1 cellular context compared by ENCODE assay signal in the genomic region with DNA sequence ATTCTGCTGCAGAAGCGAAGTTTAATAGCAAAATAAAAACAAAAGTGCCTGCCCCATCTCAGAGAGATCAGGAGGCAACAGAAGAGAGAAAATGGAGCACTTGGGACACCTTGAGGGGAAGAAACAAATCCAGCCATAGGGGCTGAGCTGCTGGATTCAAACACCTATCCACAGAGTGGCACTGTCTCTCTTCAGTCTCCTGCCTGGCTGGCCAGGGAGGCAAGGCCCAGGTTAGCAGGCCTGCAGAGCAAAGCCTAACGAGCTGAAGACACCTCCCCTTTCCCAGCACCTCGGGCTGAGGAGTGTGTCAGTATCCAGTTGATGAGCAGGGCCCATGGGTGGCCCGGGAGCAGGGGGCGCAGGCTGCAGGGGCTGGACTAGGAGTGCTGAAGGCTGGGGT.
TF ChIP-seq lines count a peak whose summit lies in the region.

No MANE protein-coding gene starts in this region.

TF ChIP-seq in HCT116, 20 proteins besides CTCF, POLR2A, EP300 and RAD21:
- no peak for TF ChIP-seq CBX3 (IDR thresholded peaks at IDR 0.05; ENCODE audit: low read depth)
- no peak for TF ChIP-seq ZNF274 (IDR thresholded peaks at IDR 0.05; ENCODE audit: low read depth, low read length)
- no peak for TF ChIP-seq YY1 (IDR thresholded peaks at IDR 0.05; ENCODE audit: extremely low read depth, insufficient replicate concordance, low read depth, low read length)
- TF ChIP-seq, protein P1, sequence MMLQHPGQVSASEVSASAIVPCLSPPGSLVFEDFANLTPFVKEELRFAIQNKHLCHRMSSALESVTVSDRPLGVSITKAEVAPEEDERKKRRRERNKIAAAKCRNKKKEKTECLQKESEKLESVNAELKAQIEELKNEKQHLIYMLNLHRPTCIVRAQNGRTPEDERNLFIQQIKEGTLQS (IDR thresholded peaks at IDR 0.05) = no peak
- TF ChIP-seq, protein P2, sequence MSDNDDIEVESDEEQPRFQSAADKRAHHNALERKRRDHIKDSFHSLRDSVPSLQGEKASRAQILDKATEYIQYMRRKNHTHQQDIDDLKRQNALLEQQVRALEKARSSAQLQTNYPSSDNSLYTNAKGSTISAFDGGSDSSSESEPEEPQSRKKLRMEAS (IDR thresholded peaks at IDR 0.05) = no peak
- no peak for TF ChIP-seq SP1 (IDR thresholded peaks at IDR 0.05; ENCODE audit: low read depth)
